22 cellular contexts compared by ENCODE assay signal in genomic region chr7:133186060-133186459, GRCh38.
"Had no signal": no experiment of that assay in that cellular context is flagged by ENCODE, and none has a peak within 500 bp of the region (broad histone marks: within the 10 kb centered on the region; RNA-seq: fewer than 3 reads in every experiment).

No MANE protein-coding gene starts in this region.

- H3K9me3 ChIP-seq: lower lobe of right lung, tibial nerve had no signal

- H3K27me3 ChIP-seq: brain microvascular endothelial cell, dorsolateral prefrontal cortex, tibial nerve had no signal

- H3K36me3 ChIP-seq: brain microvascular endothelial cell, lower lobe of right lung, tibial nerve, WERI-Rb-1 had no signal

- H3K4me3 Mint-ChIP-seq: activated T-cell treated with anti-CD3 and anti-CD28 coated beads, Interleukin-2, amount 50 U/mL, for 72 hours; nephron had no signal

- ATAC-seq: activated T-cell treated with anti-CD3 and anti-CD28 coated beads, Interleukin-2, amount 50 U/mL, for 72 hours; lower lobe of right lung had no signal

- H3K27ac ChIP-seq: brain microvascular endothelial cell, dorsolateral prefrontal cortex, epithelial cell of prostate, lower lobe of right lung, tibial nerve, WERI-Rb-1 had no signal

- H3K4me3 ChIP-seq: dorsolateral prefrontal cortex, lower lobe of right lung, tibial nerve had no signal

- H3K9me3 Mint-ChIP-seq: activated T-cell treated with anti-CD3 and anti-CD28 coated beads, Interleukin-2, amount 50 U/mL, for 72 hours; nephron had no signal

- H3K27ac Mint-ChIP-seq: activated T-cell treated with anti-CD3 and anti-CD28 coated beads, Interleukin-2, amount 50 U/mL, for 72 hours; nephron; progenitor cell of endocrine pancreas had no signal

- H3K27me3 Mint-ChIP-seq: progenitor cell of endocrine pancreas had no signal

- DNase-seq: activated CD4-positive, alpha-beta T cell treated with anti-CD3 and anti-CD28 coated beads for 1 hour; activated CD4-positive, alpha-beta T cell treated with anti-CD3 and anti-CD28 coated beads, Interleukin-2, amount 50 U/mL, for 4 hours; activated effector memory CD4-positive, alpha-beta T cell treated with anti-CD3 and anti-CD28 coated beads, Interleukin-2, amount 50 U/mL, for 16 hours; activated naive CD4-positive, alpha-beta T cell treated with anti-CD3 and anti-CD28 coated beads, Interleukin-2, amount 50 U/mL, for 16 hours; activated T-cell treated with anti-CD3 and anti-CD28 coated beads, Interleukin-2, amount 50 U/mL, for 72 hours; aorta; brain microvascular endothelial cell; central memory CD4-positive, alpha-beta T cell; dorsolateral prefrontal cortex; foreskin fibroblast; hippocampal formation; islet precursor cell; lower lobe of right lung; nucleus accumbens; stimulated activated CD8-positive, alpha-beta memory T cell treated with anti-CD3 and anti-CD28 coated beads, Interleukin-4, amount 100 ng/mL, for 48 hours; stimulated activated naive CD4-positive, alpha-beta T cell; substantia nigra; WERI-Rb-1 had no signal

- H3K4me1 ChIP-seq: lower lobe of right lung, tibial nerve had no signal

- H3K4me1 Mint-ChIP-seq: nephron had no signal
